Comparison of ENCODE assay signal across 21 cellular contexts in the genomic region with DNA sequence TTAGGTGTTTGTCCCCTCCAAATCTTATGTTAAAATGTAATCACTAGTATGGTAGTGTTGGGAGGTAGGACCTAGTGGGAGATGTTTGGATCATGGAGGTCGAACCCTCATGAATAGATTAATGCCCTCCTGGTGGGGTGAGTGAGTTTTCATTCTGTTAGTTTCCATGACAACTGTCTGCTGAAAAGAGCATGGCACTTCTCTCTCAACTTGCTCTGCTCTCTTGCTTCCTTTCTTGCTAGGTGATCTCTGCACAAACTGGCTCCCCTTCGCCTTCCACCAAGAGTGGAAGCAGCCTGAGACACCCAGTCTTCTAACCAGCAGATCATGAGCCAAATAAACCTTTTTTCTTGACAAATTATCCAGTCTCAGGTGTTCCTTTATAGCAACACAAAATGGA.
"Had no signal": no experiment of that assay in that cellular context is flagged by ENCODE, and none has a peak within 500 bp of the region (broad histone marks: within the 10 kb centered on the region; RNA-seq: fewer than 3 reads in every experiment).

No MANE protein-coding gene starts in this region.

- H3K36me3 Mint-ChIP-seq: activated naive CD4-positive, alpha-beta T cell treated with anti-CD3 and anti-CD28 coated beads, Interleukin-2, amount 50 U/mL, for 24 hours; stimulated activated effector memory CD8-positive, alpha-beta T cell treated with anti-CD3 and anti-CD28 coated beads, Interleukin-12 subunit alpha, Interleukin-12 subunit beta, amount 100 ng/mL, for 72 hours had no signal

- H3K27ac ChIP-seq: ascending aorta, esophagus squamous epithelium, left ventricle myocardium inferior, neutrophil, pancreas, stomach, vagina, VCaP had no signal

- DNase-seq: activated CD4-positive, alpha-beta T cell treated with anti-CD3 and anti-CD28 coated beads, Interleukin-2, amount 50 U/mL, for 4 hours; activated gamma-delta T cell; effector memory CD4-positive, alpha-beta T cell; esophagus squamous epithelium; immature natural killer cell; kidney glomerular epithelial cell; left ventricle myocardium inferior; mammary epithelial cell; pancreas; stimulated activated CD4-positive, alpha-beta T cell treated with anti-CD3 and anti-CD28 coated beads, Interleukin-4, amount 100 ng/mL, for 1 hour; stomach; T-helper 17 cell; trophoblast cell had no signal

- H3K9me3 ChIP-seq: ascending aorta, esophagus squamous epithelium, left ventricle myocardium inferior, neutrophil, pancreas, stomach, vagina had no signal

- H3K27me3 ChIP-seq: ascending aorta, esophagus squamous epithelium, neutrophil, pancreas, stomach, vagina had no signal

- H3K4me1 ChIP-seq: ascending aorta, esophagus squamous epithelium, left ventricle myocardium inferior, pancreas, stomach, vagina had no signal

- H3K27ac Mint-ChIP-seq: activated naive CD4-positive, alpha-beta T cell treated with anti-CD3 and anti-CD28 coated beads, Interleukin-2, amount 50 U/mL, for 24 hours; immature natural killer cell; stimulated activated effector memory CD8-positive, alpha-beta T cell treated with anti-CD3 and anti-CD28 coated beads, Interleukin-12 subunit alpha, Interleukin-12 subunit beta, amount 100 ng/mL, for 72 hours; T-helper 17 cell had no signal

- H3K4me1 Mint-ChIP-seq: activated naive CD4-positive, alpha-beta T cell treated with anti-CD3 and anti-CD28 coated beads, Interleukin-2, amount 50 U/mL, for 24 hours; immature natural killer cell; stimulated activated effector memory CD8-positive, alpha-beta T cell treated with anti-CD3 and anti-CD28 coated beads, Interleukin-12 subunit alpha, Interleukin-12 subunit beta, amount 100 ng/mL, for 72 hours; T-helper 17 cell had no signal

- H3K27me3 Mint-ChIP-seq: T-helper 17 cell had no signal

- H3K9me3 Mint-ChIP-seq: activated naive CD4-positive, alpha-beta T cell treated with anti-CD3 and anti-CD28 coated beads, Interleukin-2, amount 50 U/mL, for 24 hours had no signal

- H3K36me3 ChIP-seq: ascending aorta, esophagus squamous epithelium, left ventricle myocardium inferior, neutrophil, pancreas, stomach, vagina had no signal

- H3K4me2 ChIP-seq: smooth muscle cell had no signal

- ATAC-seq: pancreas; sciatic nerve; stimulated activated effector memory CD8-positive, alpha-beta T cell treated with anti-CD3 and anti-CD28 coated beads, Interleukin-12 subunit alpha, Interleukin-12 subunit beta, amount 100 ng/mL, for 72 hours; T-helper 17 cell had no signal

- H3K4me3 Mint-ChIP-seq: activated naive CD4-positive, alpha-beta T cell treated with anti-CD3 and anti-CD28 coated beads, Interleukin-2, amount 50 U/mL, for 24 hours; immature natural killer cell; stimulated activated effector memory CD8-positive, alpha-beta T cell treated with anti-CD3 and anti-CD28 coated beads, Interleukin-12 subunit alpha, Interleukin-12 subunit beta, amount 100 ng/mL, for 72 hours; T-helper 17 cell had no signal

- H3K4me3 ChIP-seq: ascending aorta, esophagus squamous epithelium, left ventricle myocardium inferior, pancreas, smooth muscle cell, stomach, vagina had no signal
